In the genomic region with DNA sequence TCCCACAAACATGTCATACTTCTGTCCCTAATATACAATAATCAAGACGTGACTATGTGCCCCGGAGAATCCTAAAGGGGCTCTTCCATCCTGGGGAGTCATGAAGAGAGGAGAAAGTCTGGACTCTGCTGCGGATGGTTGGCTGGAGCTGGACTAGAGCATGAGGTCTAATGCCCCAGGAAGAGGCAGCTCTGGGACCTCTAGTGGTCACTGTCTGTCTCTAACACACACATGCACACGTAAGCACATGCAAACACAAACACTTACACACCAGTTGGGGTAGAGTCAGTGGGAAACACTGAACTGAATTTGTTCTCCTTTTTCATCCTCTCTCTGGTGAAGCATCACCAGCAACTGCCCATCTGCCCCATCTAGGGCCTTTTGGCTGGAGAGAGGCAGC, we compare ENCODE assay signal across 1 cellular context.
TF ChIP-seq lines count a peak whose summit lies in the region.

No MANE protein-coding gene starts in this region.

TF ChIP-seq in HEK293, 187 proteins besides CTCF, POLR2A, EP300 and RAD21 (continued from another document):
- no peak for TF ChIP-seq ZNF19 (tag by site-specific recombination; IDR thresholded peaks at IDR 0.05; ENCODE audit: low read depth)
- no peak for TF ChIP-seq ZNF350 (tag by site-specific recombination; IDR thresholded peaks at IDR 0.05)
- no peak for TF ChIP-seq ZNF112 (tag by site-specific recombination; IDR thresholded peaks at IDR 0.05)
- no peak for TF ChIP-seq ZNF701 (tag by site-specific recombination; IDR thresholded peaks at IDR 0.05)
- no peak for TF ChIP-seq YY2 (tag by site-specific recombination; IDR thresholded peaks at IDR 0.05)
- TF ChIP-seq ZNF791 (tag by site-specific recombination; IDR thresholded peaks at IDR 0.05) = no peak
- no peak for TF ChIP-seq GFI1B (tag by site-specific recombination; IDR thresholded peaks at IDR 0.05)
